Comparison of ENCODE assay signal across 11 cellular contexts in the genomic region with DNA sequence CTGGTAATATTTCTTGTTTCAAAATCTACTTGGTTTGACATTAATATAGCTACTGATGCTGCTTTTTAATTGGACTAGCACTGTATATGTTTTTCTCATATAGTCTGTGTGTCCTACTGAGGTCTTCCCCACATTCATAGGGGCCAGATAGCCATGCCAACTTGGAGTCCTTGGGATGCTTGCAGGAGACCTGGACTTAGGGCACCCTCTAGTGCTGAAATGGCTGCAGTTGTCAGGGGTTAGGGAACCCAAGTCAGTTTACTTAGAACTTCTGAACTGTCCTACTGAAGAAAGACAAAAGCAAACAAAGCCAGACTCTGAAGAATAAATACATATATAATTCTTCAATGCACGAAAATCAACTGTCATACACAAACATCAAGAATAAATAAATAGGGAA.
DNase-seq lines count a peak whose midpoint lies in the region; ATAC-seq and TF ChIP-seq lines count a peak whose summit lies in the region.
"Had no signal": no experiment of that assay in that cellular context is flagged by ENCODE, and none has a peak within 500 bp of the region (broad histone marks: within the 10 kb centered on the region; RNA-seq: fewer than 3 reads in every experiment).

No MANE protein-coding gene starts in this region.

- no peak overlapping the region for H2AFZ ChIP-seq in neural progenitor cell (replicated peaks)

- H3K36me3 ChIP-seq in neural progenitor cell, result no peaks in the 10 kb centered on the region

- H3K27me3 Mint-ChIP-seq in neural progenitor cell (ENCODE audit: insufficient read depth, low read depth), result peaks cover 2% of the 10 kb centered on the region
- H3K27me3 Mint-ChIP-seq in stimulated activated memory B cell treated with anti-CD40 and anti-IgM and Interleukin-4, amounts not matched to agents 10 μg/mL and 1 μg/mL and 100 μg/mL, for 72 hours, result no peaks in the 10 kb centered on the region
- H3K27me3 Mint-ChIP-seq: activated naive CD8-positive, alpha-beta T cell treated with anti-CD3 and anti-CD28 coated beads for 36 hours; B cell had no signal

- no peaks in the 10 kb centered on the region for H3K9me3 ChIP-seq in neural progenitor cell (ENCODE audit: low read depth)

- H3K36me3 Mint-ChIP-seq in neural progenitor cell, result no peaks in the 10 kb centered on the region
- H3K36me3 Mint-ChIP-seq in stimulated activated memory B cell treated with anti-CD40 and anti-IgM and Interleukin-4, amounts not matched to agents 10 μg/mL and 1 μg/mL and 100 μg/mL, for 72 hours, result no peaks in the 10 kb centered on the region
- H3K36me3 Mint-ChIP-seq: activated naive CD8-positive, alpha-beta T cell treated with anti-CD3 and anti-CD28 coated beads for 36 hours had no signal

- H3K27ac Mint-ChIP-seq in neural progenitor cell, result no peak overlapping the region
- no peak overlapping the region for H3K27ac Mint-ChIP-seq in stimulated activated memory B cell treated with anti-CD40 and anti-IgM and Interleukin-4, amounts not matched to agents 10 μg/mL and 1 μg/mL and 100 μg/mL, for 72 hours
- H3K27ac Mint-ChIP-seq: activated naive CD8-positive, alpha-beta T cell treated with anti-CD3 and anti-CD28 coated beads for 36 hours; B cell had no signal

- H4K20me1 ChIP-seq in neural progenitor cell (ENCODE audit: low read depth), result no peaks in the 10 kb centered on the region

- no peak overlapping the region for H3K4me3 Mint-ChIP-seq in neural progenitor cell
- H3K4me3 Mint-ChIP-seq in stimulated activated memory B cell treated with anti-CD40 and anti-IgM and Interleukin-4, amounts not matched to agents 10 μg/mL and 1 μg/mL and 100 μg/mL, for 72 hours, result no peak overlapping the region
- H3K4me3 Mint-ChIP-seq: activated naive CD8-positive, alpha-beta T cell treated with anti-CD3 and anti-CD28 coated beads for 36 hours; B cell had no signal

- H3K9me3 Mint-ChIP-seq in neural progenitor cell, result peaks cover 24% of the 10 kb centered on the region
- H3K9me3 Mint-ChIP-seq in stimulated activated memory B cell treated with anti-CD40 and anti-IgM and Interleukin-4, amounts not matched to agents 10 μg/mL and 1 μg/mL and 100 μg/mL, for 72 hours, result peaks cover 11% of the 10 kb centered on the region

- H3K27me3 ChIP-seq in neural progenitor cell, result no peaks in the 10 kb centered on the region

- peak; percentile 7 for DNase-seq in NCI-H2171 treated with DMSO at 0.1 percent for 48 hours (lab: John Stamatoyannopoulos, UW)
- no peak for DNase-seq in NCI-H2171 (lab: John Stamatoyannopoulos, UW)
- peak; percentile 15 for DNase-seq in LoVo (ENCODE audit: low spot score)
- peak; percentile 6 to 40 for DNase-seq in cardiac fibroblast (ENCODE audit: low read depth in 2 of 2)
- DNase-seq in neural progenitor cell (ENCODE audit: low spot score), result peak; percentile 77
- no peak for DNase-seq in substantia nigra (lab: John Stamatoyannopoulos, UW)
- DNase-seq in cortex of kidney (lab: John Stamatoyannopoulos, UW), result no peak
- DNase-seq: activated naive CD8-positive, alpha-beta T cell treated with anti-CD3 and anti-CD28 coated beads for 36 hours; NCI-H2107 had no signal

- H3K4me3 ChIP-seq in cardiac fibroblast (replicated peaks in 1 of 2; ENCODE audit: low read depth in 2 of 2, low read length in 2 of 2) (no peak overlapping the region), neural progenitor cell (no peak overlapping the region)

- no peak for ATAC-seq in stimulated activated memory B cell treated with anti-CD40 and anti-IgM and Interleukin-4, amounts not matched to agents 10 μg/mL and 1 μg/mL and 100 μg/mL, for 72 hours

- no peaks in the 10 kb centered on the region for H3K4me1 Mint-ChIP-seq in neural progenitor cell
- no peaks in the 10 kb centered on the region for H3K4me1 Mint-ChIP-seq in stimulated activated memory B cell treated with anti-CD40 and anti-IgM and Interleukin-4, amounts not matched to agents 10 μg/mL and 1 μg/mL and 100 μg/mL, for 72 hours
- H3K4me1 Mint-ChIP-seq: activated naive CD8-positive, alpha-beta T cell treated with anti-CD3 and anti-CD28 coated beads for 36 hours; B cell had no signal

- no peaks in the 10 kb centered on the region for H3K79me2 ChIP-seq in neural progenitor cell (ENCODE audit: low read depth)

- no peak overlapping the region for H3K27ac ChIP-seq in neural progenitor cell
- H3K27ac ChIP-seq in substantia nigra (ENCODE audit: low read depth, low read length, poor library complexity, severe bottlenecking), result no peak overlapping the region

- no peak overlapping the region for H3K4me2 ChIP-seq in neural progenitor cell

- no peak overlapping the region for H3K9ac ChIP-seq in neural progenitor cell

- peak; percentile 30 for TF ChIP-seq CTCF in cardiac fibroblast (IDR thresholded peaks at IDR 0.05; ENCODE audit: low read depth, low read length)
- peak; percentile 77 for TF ChIP-seq CTCF in neural progenitor cell (IDR thresholded peaks at IDR 0.05)

- peaks cover 6% of the 10 kb centered on the region for H3F3A ChIP-seq in neural progenitor cell (ENCODE audit: low read depth)

- no peaks in the 10 kb centered on the region for H3K4me1 ChIP-seq in neural progenitor cell

Comparison
In these comparisons a context has a peak if more than half of its experiments do, and no peak if none do; other contexts are left out.
1. DNase-seq: peak in NCI-H2171 treated with DMSO at 0.1 percent for 48 hours (single experiment), LoVo (single experiment), cardiac fibroblast (2 of 2) and neural progenitor cell (single experiment); none in NCI-H2171 (single experiment), substantia nigra (0 of 49) and cortex of kidney (single experiment).